Comparison of ENCODE assay signal across 13 cellular contexts in genomic region chr1:30982937-30983336, GRCh38.
DNase-seq lines count a peak whose midpoint lies in the region; ATAC-seq and TF ChIP-seq lines count a peak whose summit lies in the region.
"Had no signal": no experiment of that assay in that cellular context is flagged by ENCODE, and none has a peak within 500 bp of the region (broad histone marks: within the 10 kb centered on the region; RNA-seq: fewer than 3 reads in every experiment).

No MANE protein-coding gene starts in this region.

- H3K4me1 ChIP-seq in lower lobe of right lung (peaks cover 33% of the 10 kb centered on the region), aorta (ENCODE audit: control insufficient read depth in 1 of 2, insufficient read depth in 2 of 2, low read length in 2 of 2) (peaks cover 1 to 8% of the 10 kb centered on the region in 2 donors)
- H3K4me1 ChIP-seq: BE2C had no signal

- in situ Hi-C loops in astrocyte of the spinal cord (cut with HindIII; ENCODE audit: low sequenced_read_pairs): no loop called here

- DNase-seq in natural killer cell (no peak), astrocyte of the spinal cord (ENCODE audit: low read depth, low spot score) (no peak), lower lobe of right lung (no peak), aorta (no peak)
- DNase-seq in natural killer cell treated with Interleukin-12 subunit alpha and Interleukin-12 subunit beta and Interleukin-15 and Interleukin-18, amount 100 ng/mL, for 72 hours (ENCODE audit: low spot score): no peak
- DNase-seq in central memory CD4-positive, alpha-beta T cell: no peak
- DNase-seq: BE2C; effector memory CD4-positive, alpha-beta T cell; H7; stimulated activated CD4-positive, alpha-beta T cell treated with anti-CD3 and anti-CD28 coated beads, Interleukin-12 subunit alpha, Interleukin-12 subunit beta, amount 100 ng/mL, for 4 hours had no signal

- H3K4me3 ChIP-seq in astrocyte of the spinal cord (ENCODE audit: low read depth, low read length): no peak overlapping the region
- no peak overlapping the region for H3K4me3 ChIP-seq in lower lobe of right lung
- no peak overlapping the region for H3K4me3 ChIP-seq in aorta (ENCODE audit: low read length in 2 of 2)

- peaks cover 36% of the 10 kb centered on the region for H3K36me3 ChIP-seq in lower lobe of right lung
- peaks cover 3 to 6% of the 10 kb centered on the region in 2 donors for H3K36me3 ChIP-seq in aorta (ENCODE audit: control insufficient read depth in 1 of 2, insufficient read depth in 2 of 2, low read length in 1 of 2)

- H3K4me1 Mint-ChIP-seq in natural killer cell: peaks cover 39 to 44% of the 10 kb centered on the region in 2 donors
- peaks cover 22 to 32% of the 10 kb centered on the region in 2 donors for H3K4me1 Mint-ChIP-seq in natural killer cell treated with Interleukin-12 subunit alpha and Interleukin-12 subunit beta and Interleukin-15 and Interleukin-18, amount 100 ng/mL, for 72 hours (ENCODE audit: low read depth in 2 of 2)

- H3K27me3 ChIP-seq in lower lobe of right lung (ENCODE audit: low read depth) (no peaks in the 10 kb centered on the region), aorta (ENCODE audit: control insufficient read depth in 1 of 2, insufficient read depth in 2 of 2, low read length in 1 of 2) (no peaks in the 10 kb centered on the region)
- H3K27me3 ChIP-seq: BE2C had no signal

- intact Hi-C loops in natural killer cell (cut with micrococcal nuclease): no loop called here
- intact Hi-C loops in lower lobe of right lung (cut with DNase I): no loop called here
- intact Hi-C loops in aorta (cut with DNase I): no loop called here

- no peaks in the 10 kb centered on the region for H3K9me3 Mint-ChIP-seq in natural killer cell
- H3K9me3 Mint-ChIP-seq in natural killer cell treated with Interleukin-12 subunit alpha and Interleukin-12 subunit beta and Interleukin-15 and Interleukin-18, amount 100 ng/mL, for 72 hours: no peaks in the 10 kb centered on the region
- H3K9me3 Mint-ChIP-seq: activated T-helper 2 cell treated with anti-CD3 and anti-CD28 coated beads, Interferon-gamma antibody, Interleukin-2, Interleukin-4, amounts not matched to agents 10 μg/mL and 5 μg/mL and 100 μg/mL, durations not matched to agents 14 hours and 24 hours and 36 hours had no signal

- peak overlapping the region; percentile 19 to 20 for H3K27ac Mint-ChIP-seq in natural killer cell
- no peak overlapping the region for H3K27ac Mint-ChIP-seq in natural killer cell treated with Interleukin-12 subunit alpha and Interleukin-12 subunit beta and Interleukin-15 and Interleukin-18, amount 100 ng/mL, for 72 hours

- H3K27ac ChIP-seq in lower lobe of right lung (no peak overlapping the region), aorta (ENCODE audit: low read depth in 1 of 2, low read length in 2 of 2) (no peak overlapping the region)

- H3K36me3 Mint-ChIP-seq in natural killer cell: peaks cover 14% of the 10 kb centered on the region
- peaks cover 24% of the 10 kb centered on the region for H3K36me3 Mint-ChIP-seq in natural killer cell treated with Interleukin-12 subunit alpha and Interleukin-12 subunit beta and Interleukin-15 and Interleukin-18, amount 100 ng/mL, for 72 hours

- no peaks in the 10 kb centered on the region for H3K27me3 Mint-ChIP-seq in natural killer cell (ENCODE audit: low read depth in 2 of 2)
- no peaks in the 10 kb centered on the region for H3K27me3 Mint-ChIP-seq in natural killer cell treated with Interleukin-12 subunit alpha and Interleukin-12 subunit beta and Interleukin-15 and Interleukin-18, amount 100 ng/mL, for 72 hours

- H3K9me3 ChIP-seq in lower lobe of right lung (no peaks in the 10 kb centered on the region), aorta (ENCODE audit: control insufficient read depth, low read length) (no peaks in the 10 kb centered on the region)
- H3K9me3 ChIP-seq: BE2C had no signal

- ATAC-seq in natural killer cell (no peak), lower lobe of right lung (peak; percentile 58 to 71), aorta (ENCODE audit: low FRiP score) (peak; percentile 39), GM21423 (IDR thresholded peaks at IDR 0.05; ENCODE audit: unreplicated experiment) (no peak), HG02642 (IDR thresholded peaks at IDR 0.05; ENCODE audit: poor library complexity, unreplicated experiment) (no peak)
- ATAC-seq in natural killer cell treated with Interleukin-12 subunit alpha and Interleukin-12 subunit beta and Interleukin-15 and Interleukin-18, amount 100 ng/mL, for 72 hours: no peak

- H3K4me3 Mint-ChIP-seq in natural killer cell: no peak overlapping the region
- H3K4me3 Mint-ChIP-seq in natural killer cell treated with Interleukin-12 subunit alpha and Interleukin-12 subunit beta and Interleukin-15 and Interleukin-18, amount 100 ng/mL, for 72 hours: no peak overlapping the region

- 1 to 4% methylated on average over 1 of the region's 1 CpG for WGBS in aorta, 2 donors

- TF ChIP-seq CTCF in natural killer cell (IDR thresholded peaks at IDR 0.05) (no peak), astrocyte of the spinal cord (IDR thresholded peaks at IDR 0.05; ENCODE audit: low read depth, low read length) (peak; percentile 17), lower lobe of right lung (IDR thresholded peaks at IDR 0.05) (peak; percentile 10)

Comparison
In these comparisons a context has a peak if more than half of its experiments do, and no peak if none do; other contexts are left out.
1. H3K27ac Mint-ChIP-seq: peak in natural killer cell (2 of 2); none in natural killer cell treated with Interleukin-12 subunit alpha and Interleukin-12 subunit beta and Interleukin-15 and Interleukin-18, amount 100 ng/mL, for 72 hours (0 of 2).
2. ATAC-seq: peak in lower lobe of right lung (2 of 2) and aorta (single experiment); none in natural killer cell (0 of 3), natural killer cell treated with Interleukin-12 subunit alpha and Interleukin-12 subunit beta and Interleukin-15 and Interleukin-18, amount 100 ng/mL, for 72 hours (0 of 2), GM21423 (single experiment) and HG02642 (single experiment).